Comparison of ENCODE assay signal across 19 cellular contexts in genomic region chr5:55384072-55384471, GRCh38.
"Had no signal": no experiment of that assay in that cellular context is flagged by ENCODE, and none has a peak within 500 bp of the region (broad histone marks: within the 10 kb centered on the region; RNA-seq: fewer than 3 reads in every experiment).

No MANE protein-coding gene starts in this region.

- H3K4me3 ChIP-seq: body of pancreas, hepatocyte, mucosa of descending colon, prostate gland, SK-N-MC, testis, upper lobe of right lung had no signal

- H3K4me3 Mint-ChIP-seq: activated B cell treated with CpG ODN at 0.5 μM for 24 hours; stimulated activated naive CD8-positive, alpha-beta T cell treated with anti-CD3 and anti-CD28 coated beads, Interleukin-15, amount 100 ng/mL, for 72 hours had no signal

- H2AFZ ChIP-seq: hepatocyte had no signal

- H3K27me3 Mint-ChIP-seq: activated B cell treated with CpG ODN at 0.5 μM for 24 hours; naive thymus-derived CD8-positive, alpha-beta T cell; stimulated activated naive CD8-positive, alpha-beta T cell treated with anti-CD3 and anti-CD28 coated beads, Interleukin-15, amount 100 ng/mL, for 72 hours had no signal

- H3K4me2 ChIP-seq: hepatocyte had no signal

- H3K27me3 ChIP-seq: body of pancreas, hepatocyte, testis, upper lobe of right lung had no signal

- ATAC-seq: body of pancreas; left cardiac atrium; mucosa of descending colon; naive thymus-derived CD8-positive, alpha-beta T cell; Right ventricle myocardium inferior; stimulated activated naive CD8-positive, alpha-beta T cell treated with anti-CD3 and anti-CD28 coated beads, Interleukin-15, amount 100 ng/mL, for 72 hours; upper lobe of right lung had no signal

- H3K9me3 ChIP-seq: body of pancreas, prostate gland, testis had no signal

- H3K4me1 Mint-ChIP-seq: activated B cell treated with CpG ODN at 0.5 μM for 24 hours had no signal

- H3K27ac ChIP-seq: body of pancreas, hepatocyte, SK-N-MC, testis, upper lobe of right lung had no signal

- H3K4me1 ChIP-seq: prostate gland, testis, upper lobe of right lung had no signal

- DNase-seq: activated B cell treated with CpG ODN at 0.5 μM for 24 hours; activated CD4-positive, alpha-beta T cell treated with anti-CD3 and anti-CD28 coated beads, Interleukin-2, amount 50 U/mL, for 4 hours; body of pancreas; central memory CD4-positive, alpha-beta T cell; effector memory CD4-positive, alpha-beta T cell; left cardiac atrium; mammary epithelial cell; mucosa of descending colon; naive thymus-derived CD8-positive, alpha-beta T cell; nucleus accumbens; stimulated activated CD4-positive, alpha-beta T cell treated with anti-CD3 and anti-CD28 coated beads, Interleukin-12 subunit alpha, Interleukin-12 subunit beta, amount 100 ng/mL, for 4 hours; stimulated activated CD4-positive, alpha-beta T cell treated with anti-CD3 and anti-CD28 coated beads, Interleukin-2, amount 100 ng/mL, for 48 hours; stimulated activated naive CD8-positive, alpha-beta T cell treated with anti-CD3 and anti-CD28 coated beads, Interleukin-15, amount 100 ng/mL, for 72 hours; testis; upper lobe of right lung had no signal

- H3K36me3 ChIP-seq: prostate gland had no signal

- H3K27ac Mint-ChIP-seq: activated B cell treated with CpG ODN at 0.5 μM for 24 hours; naive thymus-derived CD8-positive, alpha-beta T cell had no signal
